ENCODE assay signal across 23 cellular contexts in the genomic region with DNA sequence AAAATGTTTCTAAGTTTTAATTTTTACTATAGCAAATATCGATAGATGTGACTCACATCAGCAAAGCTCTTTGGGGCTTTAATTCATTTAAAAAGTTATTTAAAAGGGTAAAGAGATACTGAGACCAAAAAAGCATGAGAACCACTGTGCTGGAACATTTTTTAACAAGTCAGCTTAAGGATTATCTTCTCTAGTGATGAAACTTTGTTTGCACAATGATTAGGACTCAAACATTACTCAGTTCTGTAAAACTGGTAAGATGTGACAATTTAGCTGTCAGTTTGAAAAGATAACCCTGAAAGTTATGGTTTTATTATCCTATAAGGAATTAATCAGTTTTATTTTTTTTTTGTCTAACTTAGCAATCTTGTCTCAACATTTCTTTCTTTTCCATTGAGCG.
"Had no signal": no experiment of that assay in that cellular context is flagged by ENCODE, and none has a peak within 500 bp of the region (broad histone marks: within the 10 kb centered on the region; RNA-seq: fewer than 3 reads in every experiment).

No MANE protein-coding gene starts in this region.

- DNase-seq: effector memory CD8-positive, alpha-beta T cell; foreskin melanocyte; head of caudate nucleus; hippocampal formation; kidney glomerular epithelial cell; mesendoderm; naive thymus-derived CD4-positive, alpha-beta T cell; psoas muscle; retina; right lobe of liver; spleen; stimulated activated CD4-positive, alpha-beta T cell treated with anti-CD3 and anti-CD28 coated beads, Interleukin-15, amount 100 ng/mL, for 24 hours; stimulated activated CD4-positive, alpha-beta T cell treated with anti-CD3 and anti-CD28 coated beads, Interleukin-1b, Interleukin-23, amount 100 ng/mL, for 48 hours; stimulated activated CD4-positive, alpha-beta T cell treated with anti-CD3 and anti-CD28 coated beads, Interleukin-4, amount 100 ng/mL, for 24 hours; tibial artery; upper lobe of right lung had no signal

- H3K9me3 ChIP-seq: esophagus muscularis mucosa, neutrophil, psoas muscle, right lobe of liver, spleen, tibial artery, upper lobe of right lung, vagina had no signal

- H3K9me3 Mint-ChIP-seq: stimulated activated memory B cell treated with anti-CD40 and anti-IgM and Interleukin-4, amounts not matched to agents 10 μg/mL and 1 μg/mL and 100 μg/mL, for 72 hours; stimulated activated naive CD8-positive, alpha-beta T cell treated with anti-CD3 and anti-CD28 coated beads, Interleukin-15, Interleukin-2, amounts not matched to agents 100 ng/mL and 50 ng/mL, for 24 hours had no signal

- H3K27me3 ChIP-seq: neutrophil, right lobe of liver, tibial artery, upper lobe of right lung, vagina had no signal

- H3K4me1 Mint-ChIP-seq: stimulated activated memory B cell treated with anti-CD40 and anti-IgM and Interleukin-4, amounts not matched to agents 10 μg/mL and 1 μg/mL and 100 μg/mL, for 72 hours had no signal

- H3K36me3 Mint-ChIP-seq: naive thymus-derived CD4-positive, alpha-beta T cell; stimulated activated memory B cell treated with anti-CD40 and anti-IgM and Interleukin-4, amounts not matched to agents 10 μg/mL and 1 μg/mL and 100 μg/mL, for 72 hours had no signal

- H3K27ac Mint-ChIP-seq: dendritic cell treated with granulocyte-macrophage colony-stimulating factor and Interleukin-4, amounts not matched to agents 40 ng/mL and 50 ng/mL, for 4 days; effector memory CD8-positive, alpha-beta T cell; naive thymus-derived CD4-positive, alpha-beta T cell; stimulated activated memory B cell treated with anti-CD40 and anti-IgM and Interleukin-4, amounts not matched to agents 10 μg/mL and 1 μg/mL and 100 μg/mL, for 72 hours; stimulated activated naive CD8-positive, alpha-beta T cell treated with anti-CD3 and anti-CD28 coated beads, Interleukin-15, Interleukin-2, amounts not matched to agents 100 ng/mL and 50 ng/mL, for 24 hours had no signal

- ATAC-seq: effector memory CD8-positive, alpha-beta T cell; naive thymus-derived CD4-positive, alpha-beta T cell; psoas muscle; stimulated activated memory B cell treated with anti-CD40 and anti-IgM and Interleukin-4, amounts not matched to agents 10 μg/mL and 1 μg/mL and 100 μg/mL, for 72 hours; upper lobe of right lung had no signal

- H3K4me3 ChIP-seq: esophagus muscularis mucosa, psoas muscle, right lobe of liver, spleen, tibial artery, upper lobe of right lung, vagina had no signal

- H3K27ac ChIP-seq: epithelial cell of prostate, esophagus muscularis mucosa, neutrophil, psoas muscle, right lobe of liver, spleen, tibial artery, upper lobe of right lung, vagina had no signal

- H3K27me3 Mint-ChIP-seq: dendritic cell treated with granulocyte-macrophage colony-stimulating factor and Interleukin-4, amounts not matched to agents 40 ng/mL and 50 ng/mL, for 4 days; stimulated activated naive CD8-positive, alpha-beta T cell treated with anti-CD3 and anti-CD28 coated beads, Interleukin-15, Interleukin-2, amounts not matched to agents 100 ng/mL and 50 ng/mL, for 24 hours had no signal

- H3K4me3 Mint-ChIP-seq: dendritic cell treated with granulocyte-macrophage colony-stimulating factor and Interleukin-4, amounts not matched to agents 40 ng/mL and 50 ng/mL, for 4 days; effector memory CD8-positive, alpha-beta T cell; naive thymus-derived CD4-positive, alpha-beta T cell; stimulated activated memory B cell treated with anti-CD40 and anti-IgM and Interleukin-4, amounts not matched to agents 10 μg/mL and 1 μg/mL and 100 μg/mL, for 72 hours; stimulated activated naive CD8-positive, alpha-beta T cell treated with anti-CD3 and anti-CD28 coated beads, Interleukin-15, Interleukin-2, amounts not matched to agents 100 ng/mL and 50 ng/mL, for 24 hours had no signal

- H3K4me1 ChIP-seq: esophagus muscularis mucosa, psoas muscle, right lobe of liver, spleen, tibial artery, vagina had no signal

- H3K36me3 ChIP-seq: esophagus muscularis mucosa, neutrophil, right lobe of liver, spleen, tibial artery, upper lobe of right lung, vagina had no signal
